ENCODE assay signal across 23 cellular contexts in the genomic region with DNA sequence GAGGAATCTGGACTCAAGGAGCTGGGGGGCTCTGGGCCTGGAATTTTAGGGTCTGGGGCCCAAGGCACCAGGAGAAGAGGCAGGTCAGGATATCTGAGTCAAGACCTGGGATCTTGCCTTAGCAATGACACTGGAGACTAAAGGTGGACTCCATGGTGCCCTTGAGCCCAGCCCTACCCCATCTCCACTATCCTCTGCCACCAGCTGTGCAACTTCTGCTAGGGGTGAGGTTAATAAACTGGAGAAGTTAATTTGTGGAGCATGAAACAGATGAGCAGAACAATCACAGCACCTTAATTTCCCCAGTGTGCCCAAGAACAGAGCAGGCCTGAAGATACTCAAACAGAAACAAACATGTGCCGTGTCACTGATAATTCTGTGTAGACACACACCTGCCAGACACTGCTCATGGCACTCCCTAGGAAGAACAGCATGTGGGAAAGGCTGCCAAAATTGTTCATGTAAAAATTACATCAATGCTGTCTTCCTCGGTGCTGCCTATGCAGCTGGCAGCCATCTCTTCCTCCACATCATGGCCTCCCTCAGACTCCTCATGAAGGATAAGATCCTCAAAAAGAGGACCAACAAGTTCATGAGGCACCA. TPM values are rescaled to one million over a fixed set of nuclear protein-coding genes. Genes with fewer than 3 reads are reported as not detected.
DNase-seq lines count a peak whose midpoint lies in the region; ATAC-seq and TF ChIP-seq lines count a peak whose summit lies in the region.
"Had no signal": no experiment of that assay in that cellular context is flagged by ENCODE, and none has a peak within 500 bp of the region (broad histone marks: within the 10 kb centered on the region; RNA-seq: fewer than 3 reads in every experiment).

No MANE protein-coding gene starts in this region.

- H3K4me1 Mint-ChIP-seq in IgD-negative memory B cell = peaks cover 46 to 69% (median 47%) of the 10 kb centered on the region in 3 donors
- peaks cover 60 to 73% of the 10 kb centered on the region in 2 donors for H3K4me1 Mint-ChIP-seq in immature natural killer cell
- peaks cover 72% of the 10 kb centered on the region for H3K4me1 Mint-ChIP-seq in stimulated activated memory B cell treated with anti-CD40 and anti-IgM and Interleukin-4, amounts not matched to agents 10 μg/mL and 1 μg/mL and 100 μg/mL, for 72 hours

- H3K27me3 Mint-ChIP-seq in IgD-negative memory B cell (no peaks in the 10 kb centered on the region), immature natural killer cell (ENCODE audit: low read depth in 3 of 3) (peaks cover 0 to 4% (median 0%) of the 10 kb centered on the region in 3 donors)
- H3K27me3 Mint-ChIP-seq in stimulated activated memory B cell treated with anti-CD40 and anti-IgM and Interleukin-4, amounts not matched to agents 10 μg/mL and 1 μg/mL and 100 μg/mL, for 72 hours = no peaks in the 10 kb centered on the region
- H3K27me3 Mint-ChIP-seq: activated CD8-positive, alpha-beta memory T cell treated with anti-CD3 and anti-CD28 coated beads, Interleukin-2, amount 10 ng/mL, durations not matched to agents 7 days and 5 days had no signal

- ATAC-seq in stimulated activated memory B cell treated with anti-CD40 and anti-IgM and Interleukin-4, amounts not matched to agents 10 μg/mL and 1 μg/mL and 100 μg/mL, for 72 hours = no peak
- ATAC-seq in GM19324 (IDR thresholded peaks at IDR 0.05; ENCODE audit: low FRiP score, unreplicated experiment) = no peak
- ATAC-seq: activated CD8-positive, alpha-beta memory T cell treated with anti-CD3 and anti-CD28 coated beads, Interleukin-2, amount 10 ng/mL, durations not matched to agents 7 days and 5 days; activated naive CD4-positive, alpha-beta T cell treated with anti-CD3 and anti-CD28 coated beads, Interleukin-2, amount 50 U/mL, for 72 hours; CD8-positive, alpha-beta T cell; lower lobe of right lung had no signal

- POLR2A ChIA-PET in HEK293T (lab: Yijun Ruan, JAX) = interaction anchor here (1.4 kb wide), 1 partner anchor 106 kb away, joined by 4 read pairs; no protein-coding TSS in a partner anchor

- H3K36me3 Mint-ChIP-seq in IgD-negative memory B cell = peaks cover 19% of the 10 kb centered on the region
- peaks cover 0 to 8% (median 7%) of the 10 kb centered on the region in 3 donors for H3K36me3 Mint-ChIP-seq in immature natural killer cell
- peaks cover 74% of the 10 kb centered on the region for H3K36me3 Mint-ChIP-seq in stimulated activated memory B cell treated with anti-CD40 and anti-IgM and Interleukin-4, amounts not matched to agents 10 μg/mL and 1 μg/mL and 100 μg/mL, for 72 hours
- H3K36me3 Mint-ChIP-seq: activated naive CD4-positive, alpha-beta T cell treated with anti-CD3 and anti-CD28 coated beads, Interleukin-2, amount 50 U/mL, for 72 hours had no signal

- CTCF ChIA-PET in HEK293T (lab: Yijun Ruan, JAX) = no interaction called here

- TF ChIP-seq EP300 in stomach (IDR thresholded peaks at IDR 0.05) = no peak

- TF ChIP-seq CTCF in stomach (IDR thresholded peaks at IDR 0.05) = no peak

- no peak overlapping the region for H3K27ac ChIP-seq in stomach

- H3K27ac Mint-ChIP-seq in IgD-negative memory B cell (peak overlapping the region; percentile 86 to 97 (median 92)), immature natural killer cell (peak overlapping the region in 4 of 6 donors; percentile 0 to 34 (median 10))
- peak overlapping the region; percentile 92 for H3K27ac Mint-ChIP-seq in stimulated activated memory B cell treated with anti-CD40 and anti-IgM and Interleukin-4, amounts not matched to agents 10 μg/mL and 1 μg/mL and 100 μg/mL, for 72 hours
- H3K27ac Mint-ChIP-seq: activated CD8-positive, alpha-beta memory T cell treated with anti-CD3 and anti-CD28 coated beads, Interleukin-2, amount 10 ng/mL, durations not matched to agents 7 days and 5 days; H9 had no signal

- no peaks in the 10 kb centered on the region for H3K27me3 ChIP-seq in stomach
- H3K27me3 ChIP-seq: vagina had no signal

- no peaks in the 10 kb centered on the region for H3K9me3 ChIP-seq in stomach
- H3K9me3 ChIP-seq: lower lobe of right lung, vagina had no signal

- peaks cover 0 to 7% (median 3%) of the 10 kb centered on the region in 4 donors for H3K36me3 ChIP-seq in stomach
- H3K36me3 ChIP-seq: vagina had no signal

- H3K4me3 Mint-ChIP-seq in IgD-negative memory B cell = peak overlapping the region; percentile 88 to 97 (median 93)
- peak overlapping the region in 1 of 5 donors; percentile 17 for H3K4me3 Mint-ChIP-seq in immature natural killer cell
- peak overlapping the region; percentile 94 for H3K4me3 Mint-ChIP-seq in stimulated activated memory B cell treated with anti-CD40 and anti-IgM and Interleukin-4, amounts not matched to agents 10 μg/mL and 1 μg/mL and 100 μg/mL, for 72 hours
- H3K4me3 Mint-ChIP-seq: activated CD8-positive, alpha-beta memory T cell treated with anti-CD3 and anti-CD28 coated beads, Interleukin-2, amount 10 ng/mL, durations not matched to agents 7 days and 5 days had no signal

- H3K4me1 ChIP-seq in stomach = peaks cover 0 to 50% (median 23%) of the 10 kb centered on the region in 4 donors

- WGBS in stomach, 5 donors = 65 to 88% (median 86%) methylated on average over 2 of the region's 2 CpGs

- peaks cover 0 to 2% (median 0%) of the 10 kb centered on the region in 3 donors for H3K9me3 Mint-ChIP-seq in IgD-negative memory B cell
- H3K9me3 Mint-ChIP-seq in immature natural killer cell = no peaks in the 10 kb centered on the region
- H3K9me3 Mint-ChIP-seq in stimulated activated memory B cell treated with anti-CD40 and anti-IgM and Interleukin-4, amounts not matched to agents 10 μg/mL and 1 μg/mL and 100 μg/mL, for 72 hours = no peaks in the 10 kb centered on the region
- H3K9me3 Mint-ChIP-seq: activated naive CD4-positive, alpha-beta T cell treated with anti-CD3 and anti-CD28 coated beads, Interleukin-2, amount 50 U/mL, for 72 hours; CD8-positive, alpha-beta T cell had no signal

- no peak for TF ChIP-seq POLR2A in stomach (IDR thresholded peaks at IDR 0.05)

- H3K4me3 ChIP-seq in GM08714 (ENCODE audit: low read length) (peak overlapping the region; percentile 6; the same call in 1 of the 2 replicates), stomach (no peak overlapping the region)

- DNase-seq in immature natural killer cell (no peak), stomach (no peak), HEK293T (ENCODE audit: extremely low spot score) (no peak)
- DNase-seq: activated CD4-positive, alpha-beta T cell treated with anti-CD3 and anti-CD28 coated beads for 48 hours; activated CD8-positive, alpha-beta memory T cell treated with anti-CD3 and anti-CD28 coated beads, Interleukin-2, amount 10 ng/mL, durations not matched to agents 7 days and 5 days; caudate nucleus; CD8-positive, alpha-beta T cell; DMS153; H9; kidney glomerular epithelial cell; lower lobe of right lung; NCI-H187; NCI-H526; occipital lobe; stimulated activated CD4-positive, alpha-beta T cell treated with anti-CD3 and anti-CD28 coated beads, Interleukin-1b, Interleukin-23, amount 100 ng/mL, for 48 hours; T-helper 2 cell had no signal

- intact Hi-C loops in stomach (cut with DNase I; ENCODE audit: low total_unique reads) = no loop called here

TF ChIP-seq in HEK293T, 16 proteins besides CTCF, POLR2A, EP300 and RAD21:
- TF ChIP-seq FOXA1 (IDR thresholded peaks at IDR 0.05) (no peak), ZNF384 (IDR thresholded peaks at IDR 0.05) (no peak), SUZ12 (IDR thresholded peaks at IDR 0.05) (no peak), ARNT (IDR thresholded peaks at IDR 0.05) (no peak), TARDBP (IDR thresholded peaks at IDR 0.05) (no peak), CTBP1 (IDR thresholded peaks at IDR 0.05; ENCODE audit: borderline replicate concordance) (no peak), NFRKB (IDR thresholded peaks at IDR 0.05) (no peak), FOXM1 (IDR thresholded peaks at IDR 0.05; ENCODE audit: borderline replicate concordance) (no peak), HDGF (IDR thresholded peaks at IDR 0.05; ENCODE audit: borderline replicate concordance) (no peak), ELF4 (IDR thresholded peaks at IDR 0.05) (no peak), BHLHE40 (IDR thresholded peaks at IDR 0.05; ENCODE audit: borderline replicate concordance) (no peak), LEF1 (IDR thresholded peaks at IDR 0.05; ENCODE audit: borderline replicate concordance) (no peak)

RNA-seq across cellular contexts. Expression of a gene that starts 3.2 kb away (rescaled TPM):
- polyA plus RNA-seq in IgD-negative memory B cell (2,247 TPM), immature natural killer cell (100 to 1,000 TPM; 183 to 353 (median 296) TPM), stomach (10 to 100 TPM; 48.3 to 62.2 (median 51.1) TPM)
- total RNA-seq in stomach = 10 to 100 TPM in 4 of 5 donors, not detected in 1; 10.7 to 46.6 (median 31.9) TPM

RNA-seq across cellular contexts. Expression of a gene that starts 5.6 kb away (rescaled TPM):
- 2,568 TPM for polyA plus RNA-seq in IgD-negative memory B cell
- polyA plus RNA-seq in immature natural killer cell = 100 to 1,000 TPM; 173 to 252 (median 202) TPM
- total RNA-seq in stomach = 100 to 1,000 TPM in 1 of 5 donors, 10 to 100 TPM in 3, under 1 TPM in 1; 0.29 to 171 (median 39.7) TPM
- 10 to 100 TPM; 14.3 to 34.1 (median 23.3) TPM for polyA plus RNA-seq in stomach
- total RNA-seq: endothelial cell of umbilical vein had no signal

Comparison
In these comparisons a context has a peak if more than half of its experiments do, and no peak if none do; other contexts are left out.
1. H3K27ac Mint-ChIP-seq: peak in every context shown above with its lines; median percentile 92 in IgD-negative memory B cell; 92 in stimulated activated memory B cell treated with anti-CD40 and anti-IgM and Interleukin-4, amounts not matched to agents 10 μg/mL and 1 μg/mL and 100 μg/mL, for 72 hours; 10 in immature natural killer cell.
2. RNA of a gene that starts 5.6 kb away (polyA plus RNA-seq): 2,568 TPM in IgD-negative memory B cell (single experiment); 173 to 252 TPM in immature natural killer cell and 14.3 to 34.1 TPM in stomach; every median in the first group is over 10 times any median in the second.